ENCODE assay signal across 28 cellular contexts in the genomic region with DNA sequence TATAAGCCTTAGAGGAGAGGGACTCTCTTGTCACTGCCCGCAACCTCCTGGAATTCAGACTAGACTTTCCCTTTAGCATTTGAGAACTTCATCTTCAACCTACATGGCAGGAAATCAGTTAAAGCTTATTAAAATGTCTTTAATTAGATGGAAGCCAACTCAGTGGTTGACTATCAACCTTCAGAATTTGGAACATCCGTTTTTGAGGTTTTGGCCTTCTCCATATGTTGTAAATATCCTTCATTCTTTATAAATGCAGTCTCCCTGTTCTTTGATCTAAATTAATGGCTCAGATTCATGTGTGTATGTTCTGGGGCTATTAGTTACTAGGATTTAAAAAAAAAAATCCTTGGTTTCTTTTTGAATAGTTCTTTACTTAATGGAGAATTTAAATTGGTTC.
"Had no signal": no experiment of that assay in that cellular context is flagged by ENCODE, and none has a peak within 500 bp of the region (broad histone marks: within the 10 kb centered on the region; RNA-seq: fewer than 3 reads in every experiment).

No MANE protein-coding gene starts in this region.

- DNase-seq: activated CD4-positive, alpha-beta memory T cell treated with anti-CD3 and anti-CD28 coated beads, Interleukin-2, amount 10 ng/mL, durations not matched to agents 7 days and 5 days; activated CD4-positive, alpha-beta T cell treated with anti-CD3 and anti-CD28 coated beads for 1 hour; activated CD4-positive, alpha-beta T cell treated with anti-CD3 and anti-CD28 coated beads for 4 hours; activated CD4-positive, alpha-beta T cell treated with anti-CD3 and anti-CD28 coated beads, Interleukin-2, amount 10 ng/mL, durations not matched to agents 7 days and 5 days; activated CD4-positive, alpha-beta T cell treated with anti-CD3 and anti-CD28 coated beads, Interleukin-2, amount 50 U/mL, for 4 hours; activated CD4-positive, CD25-positive, alpha-beta regulatory T cell; activated CD8-positive, alpha-beta memory T cell treated with anti-CD3 and anti-CD28 coated beads, Interleukin-2, amount 50 U/mL, for 48 hours; activated gamma-delta T cell; activated naive CD4-positive, alpha-beta T cell; activated naive CD4-positive, alpha-beta T cell treated with anti-CD3 and anti-CD28 coated beads, Interleukin-2, amount 10 ng/mL, durations not matched to agents 7 days and 5 days; activated naive CD8-positive, alpha-beta T cell treated with anti-CD3 and anti-CD28 coated beads, Interleukin-2, amount 10 ng/mL, durations not matched to agents 7 days and 5 days; activated T-cell treated with anti-CD3 and anti-CD28 coated beads for 4 hours; activated T-cell treated with anti-CD3 and anti-CD28 coated beads, Interleukin-2, amount 50 U/mL, for 24 hours; activated T-cell treated with anti-CD3 and anti-CD28 coated beads, Interleukin-2, amount 50 U/mL, for 72 hours; brain microvascular endothelial cell; dorsolateral prefrontal cortex; effector memory CD4-positive, alpha-beta T cell; endodermal cell; head of caudate nucleus; hippocampal formation; T1000 had no signal

- H3K27ac Mint-ChIP-seq: activated CD4-positive, alpha-beta memory T cell treated with anti-CD3 and anti-CD28 coated beads, Interleukin-2, amount 10 ng/mL, durations not matched to agents 7 days and 5 days; activated CD4-positive, alpha-beta T cell treated with anti-CD3 and anti-CD28 coated beads, Interleukin-2, amount 10 ng/mL, durations not matched to agents 7 days and 5 days; activated naive CD4-positive, alpha-beta T cell treated with anti-CD3 and anti-CD28 coated beads, Interleukin-2, amount 10 ng/mL, durations not matched to agents 7 days and 5 days; activated naive CD4-positive, alpha-beta T cell treated with anti-CD3 and anti-CD28 coated beads, Interleukin-2, amount 50 U/mL, for 72 hours; activated naive CD8-positive, alpha-beta T cell treated with anti-CD3 and anti-CD28 coated beads, Interleukin-2, amount 10 ng/mL, durations not matched to agents 7 days and 5 days; activated T-cell treated with anti-CD3 and anti-CD28 coated beads, Interleukin-2, amount 50 U/mL, for 24 hours; activated T-cell treated with anti-CD3 and anti-CD28 coated beads, Interleukin-2, amount 50 U/mL, for 72 hours; dendritic cell treated with granulocyte-macrophage colony-stimulating factor and Interleukin-4, amounts not matched to agents 40 ng/mL and 50 ng/mL, for 4 days; endodermal cell; T-helper 2 cell treated with Interferon-gamma antibody and Interleukin-4, amounts not matched to agents 5 μg/mL and 100 μg/mL, for 36 hours had no signal

- H3K27me3 Mint-ChIP-seq: activated CD4-positive, alpha-beta memory T cell treated with anti-CD3 and anti-CD28 coated beads, Interleukin-2, amount 10 ng/mL, durations not matched to agents 7 days and 5 days; activated CD4-positive, alpha-beta T cell treated with anti-CD3 and anti-CD28 coated beads, Interleukin-2, amount 10 ng/mL, durations not matched to agents 7 days and 5 days; activated naive CD4-positive, alpha-beta T cell treated with anti-CD3 and anti-CD28 coated beads, Interleukin-2, amount 10 ng/mL, durations not matched to agents 7 days and 5 days; activated naive CD8-positive, alpha-beta T cell treated with anti-CD3 and anti-CD28 coated beads, Interleukin-2, amount 10 ng/mL, durations not matched to agents 7 days and 5 days; activated T-cell treated with anti-CD3 and anti-CD28 coated beads, Interleukin-2, amount 50 U/mL, for 24 hours; central memory CD8-positive, alpha-beta T cell; dendritic cell treated with granulocyte-macrophage colony-stimulating factor and Interleukin-4, amounts not matched to agents 40 ng/mL and 50 ng/mL, for 4 days had no signal

- H3K4me3 Mint-ChIP-seq: activated CD4-positive, alpha-beta memory T cell treated with anti-CD3 and anti-CD28 coated beads, Interleukin-2, amount 10 ng/mL, durations not matched to agents 7 days and 5 days; activated CD4-positive, alpha-beta T cell treated with anti-CD3 and anti-CD28 coated beads, Interleukin-2, amount 10 ng/mL, durations not matched to agents 7 days and 5 days; activated naive CD4-positive, alpha-beta T cell treated with anti-CD3 and anti-CD28 coated beads, Interleukin-2, amount 10 ng/mL, durations not matched to agents 7 days and 5 days; activated naive CD8-positive, alpha-beta T cell treated with anti-CD3 and anti-CD28 coated beads, Interleukin-2, amount 10 ng/mL, durations not matched to agents 7 days and 5 days; activated T-cell treated with anti-CD3 and anti-CD28 coated beads, Interleukin-2, amount 50 U/mL, for 24 hours; activated T-cell treated with anti-CD3 and anti-CD28 coated beads, Interleukin-2, amount 50 U/mL, for 72 hours; central memory CD8-positive, alpha-beta T cell; dendritic cell treated with granulocyte-macrophage colony-stimulating factor and Interleukin-4, amounts not matched to agents 40 ng/mL and 50 ng/mL, for 4 days; endodermal cell had no signal

- H3K4me1 Mint-ChIP-seq: endodermal cell had no signal

- ATAC-seq: activated naive CD4-positive, alpha-beta T cell treated with anti-CD3 and anti-CD28 coated beads, Interleukin-2, amount 50 U/mL, for 72 hours; activated T-cell treated with anti-CD3 and anti-CD28 coated beads, Interleukin-2, amount 50 U/mL, for 72 hours had no signal

- H3K4me3 ChIP-seq: ascending aorta, coronary artery, dorsolateral prefrontal cortex, esophagus muscularis mucosa had no signal

- H3K9me3 Mint-ChIP-seq: activated T-cell treated with anti-CD3 and anti-CD28 coated beads, Interleukin-2, amount 50 U/mL, for 72 hours; central memory CD8-positive, alpha-beta T cell had no signal
